ENCODE assay signal across 11 cellular contexts in the genomic region with DNA sequence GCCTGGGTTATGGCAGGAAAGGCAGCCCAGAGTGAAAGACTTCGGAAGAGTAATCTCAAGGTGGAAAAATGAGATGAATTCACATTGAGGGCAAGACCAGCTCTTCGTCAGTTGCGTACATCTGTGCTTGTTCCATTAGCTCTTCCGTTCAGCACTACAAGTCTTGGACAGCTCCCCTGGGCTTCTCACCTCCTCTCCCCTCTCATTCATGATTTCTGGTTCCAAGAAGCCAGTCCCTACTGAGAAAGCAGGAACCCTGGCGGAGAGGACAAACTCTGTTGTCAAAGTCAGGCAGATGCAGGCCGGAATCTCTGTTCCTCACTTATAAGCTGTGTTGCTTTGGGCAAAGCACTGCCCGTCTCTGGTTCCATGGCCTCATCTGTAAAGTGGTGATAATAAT.
A peak's percentile ranks its signal among the peaks of the same experiment; 100 is the strongest.
DNase-seq lines count a peak whose midpoint lies in the region; ATAC-seq and TF ChIP-seq lines count a peak whose summit lies in the region.
"Had no signal": no experiment of that assay in that cellular context is flagged by ENCODE, and none has a peak within 500 bp of the region (broad histone marks: within the 10 kb centered on the region; RNA-seq: fewer than 3 reads in every experiment).

No MANE protein-coding gene starts in this region.

- no peaks in the 10 kb centered on the region for H3F3A ChIP-seq in GM23338 (replicated peaks; ENCODE audit: low read depth)

- H3K9me2 ChIP-seq in GM23338 (ENCODE audit: insufficient read depth): no peaks in the 10 kb centered on the region

- DNase-seq in GM23338 (ENCODE audit: low spot score) (peak; percentile 87), MG63 (peak; percentile 16), choroid plexus epithelial cell (ENCODE audit: low read depth) (peak; percentile 74), myocyte (ENCODE audit: low read depth) (peak; percentile 69), BE2C (no peak)
- no peak for DNase-seq in activated naive CD8-positive, alpha-beta T cell treated with anti-CD3 and anti-CD28 coated beads, Interleukin-2, amount 50 U/mL, for 24 hours
- DNase-seq in stimulated activated CD4-positive, alpha-beta T cell treated with anti-CD3 and anti-CD28 coated beads, Interleukin-4, amount 100 ng/mL, for 24 hours: no peak
- DNase-seq: NCI-H526, retina had no signal

- no peak overlapping the region for H3K4me2 ChIP-seq in GM23338

- H3K79me2 ChIP-seq in GM23338 (replicated peaks; ENCODE audit: insufficient read depth): no peaks in the 10 kb centered on the region

- no peak overlapping the region for H2AFZ ChIP-seq in GM23338

- no peaks in the 10 kb centered on the region for H3K36me3 Mint-ChIP-seq in GM23338 (ENCODE audit: low read depth)
- H3K36me3 Mint-ChIP-seq in activated naive CD8-positive, alpha-beta T cell treated with anti-CD3 and anti-CD28 coated beads, Interleukin-2, amount 50 U/mL, for 24 hours (ENCODE audit: low read depth): no peaks in the 10 kb centered on the region

- H4K20me1 ChIP-seq in GM23338 (replicated peaks; ENCODE audit: insufficient read depth): no peaks in the 10 kb centered on the region

- peaks cover 2% of the 10 kb centered on the region for H3K27me3 Mint-ChIP-seq in GM23338 (ENCODE audit: insufficient read depth, low read depth, poor library complexity)
- H3K27me3 Mint-ChIP-seq in activated naive CD8-positive, alpha-beta T cell treated with anti-CD3 and anti-CD28 coated beads, Interleukin-2, amount 50 U/mL, for 24 hours: peaks cover 4% of the 10 kb centered on the region

- H3K27me3 ChIP-seq in GM23338 (ENCODE audit: insufficient read depth) (no peaks in the 10 kb centered on the region), MG63 (no peaks in the 10 kb centered on the region), BE2C (no peaks in the 10 kb centered on the region)

- no peak for TF ChIP-seq CTCF in GM23338 (conservative IDR thresholded peaks at IDR 0.05; ENCODE audit: low read depth in 2 of 2)
- no peak for TF ChIP-seq CTCF in choroid plexus epithelial cell (conservative IDR thresholded peaks at IDR 0.05; ENCODE audit: low read depth, low read length)
- no peak for TF ChIP-seq CTCF in BE2C (IDR thresholded peaks at IDR 0.05; ENCODE audit: low read depth, low read length)

- H3K9me3 ChIP-seq in MG63 (no peaks in the 10 kb centered on the region), BE2C (no peaks in the 10 kb centered on the region)
- H3K9me3 ChIP-seq: suprapubic skin had no signal

- H3K4me3 ChIP-seq in GM23338 (no peak overlapping the region), MG63 (no peak overlapping the region), choroid plexus epithelial cell (ENCODE audit: low read depth, low read length) (no peak overlapping the region), BE2C (ENCODE audit: low read depth, low read length) (no peak overlapping the region)
- H3K4me3 ChIP-seq: suprapubic skin had no signal

- H3K4me3 Mint-ChIP-seq in GM23338: no peak overlapping the region
- H3K4me3 Mint-ChIP-seq in activated naive CD8-positive, alpha-beta T cell treated with anti-CD3 and anti-CD28 coated beads, Interleukin-2, amount 50 U/mL, for 24 hours: no peak overlapping the region

- no peaks in the 10 kb centered on the region for H3K9me3 Mint-ChIP-seq in GM23338
- no peaks in the 10 kb centered on the region for H3K9me3 Mint-ChIP-seq in activated naive CD8-positive, alpha-beta T cell treated with anti-CD3 and anti-CD28 coated beads, Interleukin-2, amount 50 U/mL, for 24 hours

- H3K4me1 ChIP-seq in GM23338 (ENCODE audit: insufficient read depth) (no peaks in the 10 kb centered on the region), BE2C (peaks cover 4% of the 10 kb centered on the region; the same call in 1 of the 2 replicates)
- H3K4me1 ChIP-seq: suprapubic skin had no signal

- H3K4me1 Mint-ChIP-seq in GM23338: peaks cover 2% of the 10 kb centered on the region; the same call in 2 of the 3 replicates
- H3K4me1 Mint-ChIP-seq in activated naive CD8-positive, alpha-beta T cell treated with anti-CD3 and anti-CD28 coated beads, Interleukin-2, amount 50 U/mL, for 24 hours: no peaks in the 10 kb centered on the region

- H3K27ac ChIP-seq in GM23338 (ENCODE audit: low read depth): no peak overlapping the region
- H3K27ac ChIP-seq: suprapubic skin had no signal

- ATAC-seq in GM23338: peak; percentile 85
- no peak for ATAC-seq in activated naive CD8-positive, alpha-beta T cell treated with anti-CD3 and anti-CD28 coated beads, Interleukin-2, amount 50 U/mL, for 24 hours
- ATAC-seq: esophagus mucosa had no signal

- H3K27ac Mint-ChIP-seq in GM23338: no peak overlapping the region
- H3K27ac Mint-ChIP-seq in activated naive CD8-positive, alpha-beta T cell treated with anti-CD3 and anti-CD28 coated beads, Interleukin-2, amount 50 U/mL, for 24 hours: no peak overlapping the region

- H3K36me3 ChIP-seq in GM23338 (ENCODE audit: insufficient read depth) (no peaks in the 10 kb centered on the region), MG63 (no peaks in the 10 kb centered on the region), BE2C (no peaks in the 10 kb centered on the region)
- H3K36me3 ChIP-seq: suprapubic skin had no signal

TF ChIP-seq in GM23338, 12 proteins besides CTCF, POLR2A, EP300 and RAD21 (continues in another document):
- no peak for TF ChIP-seq EZH2 (IDR thresholded peaks at IDR 0.05; ENCODE audit: low read depth, unreplicated experiment)
- TF ChIP-seq, protein P1, sequence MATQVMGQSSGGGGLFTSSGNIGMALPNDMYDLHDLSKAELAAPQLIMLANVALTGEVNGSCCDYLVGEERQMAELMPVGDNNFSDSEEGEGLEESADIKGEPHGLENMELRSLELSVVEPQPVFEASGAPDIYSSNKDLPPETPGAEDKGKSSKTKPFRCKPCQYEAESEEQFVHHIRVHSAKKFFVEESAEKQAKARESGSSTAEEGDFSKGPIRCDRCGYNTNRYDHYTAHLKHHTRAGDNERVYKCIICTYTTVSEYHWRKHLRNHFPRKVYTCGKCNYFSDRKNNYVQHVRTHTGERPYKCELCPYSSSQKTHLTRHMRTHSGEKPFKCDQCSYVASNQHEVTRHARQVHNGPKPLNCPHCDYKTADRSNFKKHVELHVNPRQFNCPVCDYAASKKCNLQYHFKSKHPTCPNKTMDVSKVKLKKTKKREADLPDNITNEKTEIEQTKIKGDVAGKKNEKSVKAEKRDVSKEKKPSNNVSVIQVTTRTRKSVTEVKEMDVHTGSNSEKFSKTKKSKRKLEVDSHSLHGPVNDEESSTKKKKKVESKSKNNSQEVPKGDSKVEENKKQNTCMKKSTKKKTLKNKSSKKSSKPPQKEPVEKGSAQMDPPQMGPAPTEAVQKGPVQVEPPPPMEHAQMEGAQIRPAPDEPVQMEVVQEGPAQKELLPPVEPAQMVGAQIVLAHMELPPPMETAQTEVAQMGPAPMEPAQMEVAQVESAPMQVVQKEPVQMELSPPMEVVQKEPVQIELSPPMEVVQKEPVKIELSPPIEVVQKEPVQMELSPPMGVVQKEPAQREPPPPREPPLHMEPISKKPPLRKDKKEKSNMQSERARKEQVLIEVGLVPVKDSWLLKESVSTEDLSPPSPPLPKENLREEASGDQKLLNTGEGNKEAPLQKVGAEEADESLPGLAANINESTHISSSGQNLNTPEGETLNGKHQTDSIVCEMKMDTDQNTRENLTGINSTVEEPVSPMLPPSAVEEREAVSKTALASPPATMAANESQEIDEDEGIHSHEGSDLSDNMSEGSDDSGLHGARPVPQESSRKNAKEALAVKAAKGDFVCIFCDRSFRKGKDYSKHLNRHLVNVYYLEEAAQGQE (IDR thresholded peaks at IDR 0.05; ENCODE audit: unreplicated experiment): peak; percentile 94

Comparison
In these comparisons a context has a peak if more than half of its experiments do, and no peak if none do; other contexts are left out.
1. DNase-seq: peak in GM23338 (single experiment), MG63 (single experiment), choroid plexus epithelial cell (single experiment) and myocyte (single experiment); none in BE2C (single experiment), activated naive CD8-positive, alpha-beta T cell treated with anti-CD3 and anti-CD28 coated beads, Interleukin-2, amount 50 U/mL, for 24 hours (single experiment) and stimulated activated CD4-positive, alpha-beta T cell treated with anti-CD3 and anti-CD28 coated beads, Interleukin-4, amount 100 ng/mL, for 24 hours (single experiment).